Comparison of ENCODE assay signal across 1 cellular context in the genomic region with DNA sequence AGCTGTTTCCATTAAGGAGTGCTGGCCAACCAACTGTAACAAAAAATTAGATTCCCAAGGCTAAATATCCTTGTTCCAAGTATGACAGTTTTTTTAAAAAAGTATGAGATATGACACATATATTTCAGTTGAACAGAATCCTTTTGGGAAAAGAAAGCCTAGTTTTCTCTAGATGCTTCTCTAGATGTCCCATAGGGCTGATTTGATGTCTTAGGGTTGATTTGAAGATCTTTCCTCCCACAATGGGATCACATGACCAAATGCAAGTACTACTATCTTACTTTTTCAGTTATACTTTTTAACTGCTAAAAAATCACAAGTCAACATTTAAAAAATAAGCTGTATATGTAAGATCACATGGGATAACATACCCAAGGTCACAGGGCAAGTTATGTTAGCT.
TF ChIP-seq lines count a peak whose summit lies in the region.

No MANE protein-coding gene starts in this region.

TF ChIP-seq in SK-N-SH, 30 proteins besides CTCF, POLR2A, EP300 and RAD21 (continued from another document):
- TF ChIP-seq, protein P1, sequence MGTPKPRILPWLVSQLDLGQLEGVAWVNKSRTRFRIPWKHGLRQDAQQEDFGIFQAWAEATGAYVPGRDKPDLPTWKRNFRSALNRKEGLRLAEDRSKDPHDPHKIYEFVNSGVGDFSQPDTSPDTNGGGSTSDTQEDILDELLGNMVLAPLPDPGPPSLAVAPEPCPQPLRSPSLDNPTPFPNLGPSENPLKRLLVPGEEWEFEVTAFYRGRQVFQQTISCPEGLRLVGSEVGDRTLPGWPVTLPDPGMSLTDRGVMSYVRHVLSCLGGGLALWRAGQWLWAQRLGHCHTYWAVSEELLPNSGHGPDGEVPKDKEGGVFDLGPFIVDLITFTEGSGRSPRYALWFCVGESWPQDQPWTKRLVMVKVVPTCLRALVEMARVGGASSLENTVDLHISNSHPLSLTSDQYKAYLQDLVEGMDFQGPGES (IDR thresholded peaks at IDR 0.05; ENCODE audit: low read depth, low read length), result no peak
- TF ChIP-seq TAF1 (IDR thresholded peaks at IDR 0.05; ENCODE audit: borderline replicate concordance, low read depth, low read length) (no peak), YY1 (IDR thresholded peaks at IDR 0.05; ENCODE audit: low read depth) (no peak), JUND (IDR thresholded peaks at IDR 0.05) (no peak), MEF2A (IDR thresholded peaks at IDR 0.05; ENCODE audit: borderline replicate concordance, low read depth) (no peak), CHD2 (IDR thresholded peaks at IDR 0.05; ENCODE audit: low read length, partially characterized antibody) (no peak), FOSL2 (IDR thresholded peaks at IDR 0.05; ENCODE audit: borderline replicate concordance, low read depth) (no peak), TCF12 (IDR thresholded peaks at IDR 0.05) (no peak), EZH2phosphoT487 (IDR thresholded peaks at IDR 0.05; ENCODE audit: borderline replicate concordance, low read depth) (no peak), RXRA (IDR thresholded peaks at IDR 0.05; ENCODE audit: borderline replicate concordance, low read depth) (no peak), SMC3 (IDR thresholded peaks at IDR 0.05; ENCODE audit: low read depth, low read length) (no peak), TEAD4 (IDR thresholded peaks at IDR 0.05; ENCODE audit: borderline replicate concordance, insufficient read depth) (no peak), RFX5 (IDR thresholded peaks at IDR 0.05; ENCODE audit: low read length) (no peak)
- TF ChIP-seq, protein P2, sequence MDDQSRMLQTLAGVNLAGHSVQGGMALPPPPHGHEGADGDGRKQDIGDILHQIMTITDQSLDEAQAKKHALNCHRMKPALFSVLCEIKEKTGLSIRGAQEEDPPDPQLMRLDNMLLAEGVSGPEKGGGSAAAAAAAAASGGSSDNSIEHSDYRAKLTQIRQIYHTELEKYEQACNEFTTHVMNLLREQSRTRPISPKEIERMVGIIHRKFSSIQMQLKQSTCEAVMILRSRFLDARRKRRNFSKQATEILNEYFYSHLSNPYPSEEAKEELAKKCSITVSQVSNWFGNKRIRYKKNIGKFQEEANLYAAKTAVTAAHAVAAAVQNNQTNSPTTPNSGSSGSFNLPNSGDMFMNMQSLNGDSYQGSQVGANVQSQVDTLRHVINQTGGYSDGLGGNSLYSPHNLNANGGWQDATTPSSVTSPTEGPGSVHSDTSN (IDR thresholded peaks at IDR 0.05), result no peak
- TF ChIP-seq, protein P3, sequence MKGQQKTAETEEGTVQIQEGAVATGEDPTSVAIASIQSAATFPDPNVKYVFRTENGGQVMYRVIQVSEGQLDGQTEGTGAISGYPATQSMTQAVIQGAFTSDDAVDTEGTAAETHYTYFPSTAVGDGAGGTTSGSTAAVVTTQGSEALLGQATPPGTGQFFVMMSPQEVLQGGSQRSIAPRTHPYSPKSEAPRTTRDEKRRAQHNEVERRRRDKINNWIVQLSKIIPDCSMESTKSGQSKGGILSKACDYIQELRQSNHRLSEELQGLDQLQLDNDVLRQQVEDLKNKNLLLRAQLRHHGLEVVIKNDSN (IDR thresholded peaks at IDR 0.05; ENCODE audit: borderline replicate concordance, low read depth), result no peak; the same call in 1 of the 2 replicates
- TF ChIP-seq, protein P4, sequence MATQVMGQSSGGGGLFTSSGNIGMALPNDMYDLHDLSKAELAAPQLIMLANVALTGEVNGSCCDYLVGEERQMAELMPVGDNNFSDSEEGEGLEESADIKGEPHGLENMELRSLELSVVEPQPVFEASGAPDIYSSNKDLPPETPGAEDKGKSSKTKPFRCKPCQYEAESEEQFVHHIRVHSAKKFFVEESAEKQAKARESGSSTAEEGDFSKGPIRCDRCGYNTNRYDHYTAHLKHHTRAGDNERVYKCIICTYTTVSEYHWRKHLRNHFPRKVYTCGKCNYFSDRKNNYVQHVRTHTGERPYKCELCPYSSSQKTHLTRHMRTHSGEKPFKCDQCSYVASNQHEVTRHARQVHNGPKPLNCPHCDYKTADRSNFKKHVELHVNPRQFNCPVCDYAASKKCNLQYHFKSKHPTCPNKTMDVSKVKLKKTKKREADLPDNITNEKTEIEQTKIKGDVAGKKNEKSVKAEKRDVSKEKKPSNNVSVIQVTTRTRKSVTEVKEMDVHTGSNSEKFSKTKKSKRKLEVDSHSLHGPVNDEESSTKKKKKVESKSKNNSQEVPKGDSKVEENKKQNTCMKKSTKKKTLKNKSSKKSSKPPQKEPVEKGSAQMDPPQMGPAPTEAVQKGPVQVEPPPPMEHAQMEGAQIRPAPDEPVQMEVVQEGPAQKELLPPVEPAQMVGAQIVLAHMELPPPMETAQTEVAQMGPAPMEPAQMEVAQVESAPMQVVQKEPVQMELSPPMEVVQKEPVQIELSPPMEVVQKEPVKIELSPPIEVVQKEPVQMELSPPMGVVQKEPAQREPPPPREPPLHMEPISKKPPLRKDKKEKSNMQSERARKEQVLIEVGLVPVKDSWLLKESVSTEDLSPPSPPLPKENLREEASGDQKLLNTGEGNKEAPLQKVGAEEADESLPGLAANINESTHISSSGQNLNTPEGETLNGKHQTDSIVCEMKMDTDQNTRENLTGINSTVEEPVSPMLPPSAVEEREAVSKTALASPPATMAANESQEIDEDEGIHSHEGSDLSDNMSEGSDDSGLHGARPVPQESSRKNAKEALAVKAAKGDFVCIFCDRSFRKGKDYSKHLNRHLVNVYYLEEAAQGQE (IDR thresholded peaks at IDR 0.05; ENCODE audit: low read depth, low read length), result no peak
